In genomic region chr3:72318504-72319201, GRCh38 we compare ENCODE assay signal across 1 cellular context.
TF ChIP-seq lines count a peak whose summit lies in the region.

No MANE protein-coding gene starts in this region.

TF ChIP-seq in GM23338, 12 proteins besides CTCF, POLR2A, EP300 and RAD21 (continued from another document):
- TF ChIP-seq REST (IDR thresholded peaks at IDR 0.05; ENCODE audit: unreplicated experiment) (no peak), NANOG (IDR thresholded peaks at IDR 0.05; ENCODE audit: borderline replicate concordance) (no peak), ZNF331 (CRISPR knock-in tag; IDR thresholded peaks at IDR 0.05; ENCODE audit: low read depth) (no peak), ZNF462 (CRISPR knock-in tag; IDR thresholded peaks at IDR 0.05) (no peak), CREB1 (CRISPR knock-in tag; IDR thresholded peaks at IDR 0.05; ENCODE audit: low read depth) (no peak)
